Comparison of ENCODE assay signal across 17 cellular contexts in genomic region chr11:84465040-84465439, GRCh38.
DNase-seq lines count a peak whose midpoint lies in the region; ATAC-seq and TF ChIP-seq lines count a peak whose summit lies in the region.
"Had no signal": no experiment of that assay in that cellular context is flagged by ENCODE, and none has a peak within 500 bp of the region (broad histone marks: within the 10 kb centered on the region; RNA-seq: fewer than 3 reads in every experiment).

No MANE protein-coding gene starts in this region.

- DNase-seq in COR-L47 (lab: John Stamatoyannopoulos, UW) (peak; percentile 90), M059J (ENCODE audit: low read depth) (peak; percentile 44), adrenal gland (peak in 4 of 7 donors; percentile 8 to 56 (median 25)), kidney tubule cell (ENCODE audit: low spot score) (peak; percentile 6), superior temporal gyrus (ENCODE audit: extremely low spot score) (no peak), left ventricle myocardium superior (no peak)
- no peak for DNase-seq in stimulated activated naive CD4-positive, alpha-beta T cell treated with Interleukin-2 at 50 U/mL for 16 hours (lab: John Stamatoyannopoulos, UW)
- DNase-seq in activated T-cell treated with anti-CD3 and anti-CD28 coated beads, Interleukin-2, amount 50 U/mL, for 1 hour: no peak
- DNase-seq: activated CD4-positive, CD25-positive, alpha-beta regulatory T cell treated with anti-CD3 and anti-CD28 coated beads, Interleukin-2, amount 50 U/mL, for 72 hours; activated naive CD4-positive, alpha-beta T cell treated with Interleukin-2 at 50 U/mL for 16 hours; brain microvascular endothelial cell; gastrocnemius medialis; GOT3; mammary epithelial cell; MG63 had no signal

- WGBS in adrenal gland, 4 donors: 45 to 64% (median 62%) methylated on average over 4 of the region's 4 CpGs

- no peak for TF ChIP-seq POLR2A in adrenal gland (IDR thresholded peaks at IDR 0.05)

- H3K4me3 ChIP-seq in adrenal gland: no peak overlapping the region
- H3K4me3 ChIP-seq: gastrocnemius medialis, MG63 had no signal

- H3K9me3 ChIP-seq in adrenal gland (replicated peaks in 1 of 3): no peaks in the 10 kb centered on the region
- H3K9me3 ChIP-seq: gastrocnemius medialis, MG63 had no signal

- no peak overlapping the region for H3K27ac ChIP-seq in adrenal gland
- H3K27ac ChIP-seq: brain microvascular endothelial cell, gastrocnemius medialis had no signal

- no peaks in the 10 kb centered on the region for H3K36me3 ChIP-seq in adrenal gland (replicated peaks in 1 of 2)
- H3K36me3 ChIP-seq: brain microvascular endothelial cell, gastrocnemius medialis, MG63 had no signal

- intact Hi-C loops in adrenal gland (cut with DNase I): no loop called here
- intact Hi-C loops in left ventricle myocardium superior (cut with micrococcal nuclease): no loop called here

- no peak for TF ChIP-seq CTCF in adrenal gland (IDR thresholded peaks at IDR 0.05)

- no peaks in the 10 kb centered on the region for H3K4me1 ChIP-seq in adrenal gland (replicated peaks in 1 of 2)
- H3K4me1 ChIP-seq: gastrocnemius medialis had no signal

- no peaks in the 10 kb centered on the region for H3K27me3 ChIP-seq in adrenal gland
- H3K27me3 ChIP-seq: brain microvascular endothelial cell, gastrocnemius medialis, MG63 had no signal

- no peak for ATAC-seq in left ventricle myocardium superior
- ATAC-seq: gastrocnemius medialis, Panc1, sciatic nerve had no signal

Comparison
In these comparisons a context has a peak if more than half of its experiments do, and no peak if none do; other contexts are left out.
1. DNase-seq: peak in COR-L47 (single experiment), M059J (single experiment), adrenal gland (4 of 7) and kidney tubule cell (single experiment); none in superior temporal gyrus (single experiment), stimulated activated naive CD4-positive, alpha-beta T cell treated with Interleukin-2 at 50 U/mL for 16 hours (single experiment), activated T-cell treated with anti-CD3 and anti-CD28 coated beads, Interleukin-2, amount 50 U/mL, for 1 hour (single experiment) and left ventricle myocardium superior (single experiment).